26 cellular contexts compared by ENCODE assay signal in the genomic region with DNA sequence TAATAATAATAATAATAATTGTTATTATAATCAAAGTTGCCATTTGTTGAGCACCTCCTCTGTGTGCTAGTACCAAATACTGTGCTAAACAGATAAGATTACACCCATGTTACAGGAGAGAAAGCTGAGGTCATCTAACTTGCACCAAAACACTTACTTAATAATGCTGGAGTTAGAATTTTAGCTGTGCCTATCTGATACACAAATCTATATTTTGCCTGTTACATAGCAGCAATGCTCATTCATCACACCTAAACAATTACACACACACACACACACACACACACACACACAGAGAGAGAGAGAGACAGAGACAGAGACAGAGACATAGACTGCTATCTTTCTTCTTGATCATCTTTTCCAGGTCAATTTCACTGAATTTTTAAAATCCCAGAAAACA.
"Had no signal": no experiment of that assay in that cellular context is flagged by ENCODE, and none has a peak within 500 bp of the region (broad histone marks: within the 10 kb centered on the region; RNA-seq: fewer than 3 reads in every experiment).

No MANE protein-coding gene starts in this region.

- H3K9me3 ChIP-seq: esophagus squamous epithelium, gastrocnemius medialis, heart left ventricle, left ventricle myocardium inferior, lower lobe of right lung, mucosa of descending colon had no signal

- H3K4me3 ChIP-seq: coronary artery, dorsolateral prefrontal cortex, esophagus squamous epithelium, gastrocnemius medialis, heart left ventricle, hepatocyte, left ventricle myocardium inferior, lower lobe of right lung, mucosa of descending colon had no signal

- DNase-seq: dermis blood vessel endothelial cell; dorsolateral prefrontal cortex; effector CD4-positive, alpha-beta T cell; effector memory CD4-positive, alpha-beta T cell; esophagus squamous epithelium; foreskin fibroblast; foreskin melanocyte; gastrocnemius medialis; heart left ventricle; hypothalamus; immature natural killer cell; islet precursor cell; kidney; kidney glomerular epithelial cell; left colon; left ventricle myocardium inferior; lower lobe of right lung; mesenchymal stem cell; mucosa of descending colon had no signal

- H3K36me3 Mint-ChIP-seq: immature natural killer cell, mesothelial cell of epicardium had no signal

- H3K27me3 ChIP-seq: dorsolateral prefrontal cortex, esophagus squamous epithelium, gastrocnemius medialis, heart left ventricle, hepatocyte had no signal

- H3K27ac Mint-ChIP-seq: immature natural killer cell, mesothelial cell of epicardium had no signal

- FAIRE-seq: colon, endothelial cell of umbilical vein, kidney had no signal

- H3K36me3 ChIP-seq: esophagus squamous epithelium, gastrocnemius medialis, heart left ventricle, left ventricle myocardium inferior, lower lobe of right lung had no signal

- H3K4me2 ChIP-seq: hepatocyte had no signal

- H3K4me1 ChIP-seq: gastrocnemius medialis had no signal

- H3K9me3 Mint-ChIP-seq: immature natural killer cell, mesothelial cell of epicardium had no signal

- H3K4me3 Mint-ChIP-seq: immature natural killer cell, mesothelial cell of epicardium had no signal

- H2AFZ ChIP-seq: hepatocyte had no signal

- H3K79me2 ChIP-seq: hepatocyte had no signal

- ATAC-seq: esophagus mucosa, gastrocnemius medialis, heart left ventricle, left colon, left lobe of liver, lower lobe of right lung, mucosa of descending colon had no signal

- H3K27ac ChIP-seq: coronary artery, dorsolateral prefrontal cortex, esophagus squamous epithelium, gastrocnemius medialis, heart left ventricle, hepatocyte, left ventricle myocardium inferior, lower lobe of right lung had no signal
